Comparison of ENCODE assay signal across 8 cellular contexts in the genomic region with DNA sequence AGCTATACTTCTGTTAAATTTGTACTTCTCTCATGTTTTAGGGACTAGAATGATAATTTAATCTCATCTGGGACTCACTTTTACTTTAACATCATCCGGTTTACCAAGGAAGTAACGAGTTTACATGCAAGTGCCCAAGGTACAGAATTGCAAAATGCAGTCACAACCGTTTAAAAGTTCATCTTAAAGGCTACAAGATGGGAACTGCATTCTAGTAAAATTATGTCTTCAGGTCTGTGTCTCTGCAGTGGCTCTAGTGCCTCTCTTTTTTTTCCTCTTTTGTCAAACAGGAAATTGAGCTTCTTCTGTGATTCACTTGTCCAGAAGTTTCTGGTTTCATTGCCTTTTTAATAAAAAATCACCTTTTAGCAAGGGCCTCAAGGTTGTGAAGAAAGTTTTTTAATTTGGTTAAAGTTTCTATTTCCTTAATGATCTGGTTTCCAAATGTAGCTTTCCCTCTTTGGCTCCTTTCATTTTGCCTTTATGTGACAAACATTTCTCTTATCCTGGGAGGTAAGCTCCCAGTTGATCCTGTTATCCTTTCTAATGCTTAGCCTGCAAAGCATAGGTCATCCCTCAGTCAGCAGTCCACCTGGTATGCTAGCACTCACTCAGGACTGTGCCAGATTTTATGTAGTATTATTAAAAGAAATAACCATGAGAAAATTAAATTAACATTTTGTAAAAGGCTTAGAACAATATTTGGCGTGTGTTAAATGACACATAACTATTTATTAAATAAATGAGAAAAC. TPM values are rescaled to one million over a fixed set of nuclear protein-coding genes. Genes with fewer than 3 reads are reported as not detected.
DNase-seq lines count a peak whose midpoint lies in the region; ATAC-seq, FAIRE-seq and TF ChIP-seq lines count a peak whose summit lies in the region.

No MANE protein-coding gene starts in this region.

- peak overlapping the region; percentile 92 for H3K9ac ChIP-seq in mesendoderm (ENCODE audit: low read length)

- TF ChIP-seq CTCF in BJ (IDR thresholded peaks at IDR 0.05; ENCODE audit: insufficient read depth, low read depth, low read length) (no peak), astrocyte of the spinal cord (IDR thresholded peaks at IDR 0.05; ENCODE audit: low read depth, low read length) (no peak), GM10266 (IDR thresholded peaks at IDR 0.05; ENCODE audit: control insufficient read depth, insufficient read depth, low read depth, missing control alignments) (no peak)

- H3K56ac ChIP-seq in mesendoderm (ENCODE audit: low read length) = peak overlapping the region; percentile 62

- no peak overlapping the region for H3K23ac ChIP-seq in mesendoderm (ENCODE audit: low read length)

- H3K27me3 ChIP-seq in BJ (ENCODE audit: control insufficient read depth, insufficient read depth, low read length) (no peaks in the 10 kb centered on the region), mesendoderm (ENCODE audit: insufficient read depth, low read length, poor library complexity) (no peaks in the 10 kb centered on the region)

- no peak overlapping the region for H4K8ac ChIP-seq in mesendoderm (ENCODE audit: low read depth, low read length)

- WGBS in mesendoderm (ENCODE audit: extremely low coverage, insufficient coverage, low lambda C conversion rate) = no CpG with 5 or more reads among the region's 4 CpGs

- CTCF ChIA-PET in BJ (lab: Yijun Ruan, JAX) = interaction anchor here (1.0 to 3.0 kb wide), 3 partner anchors 16 to 33 kb away, joined by 3 to 8 read pairs (median 4); no protein-coding TSS in a partner anchor

- H3K4me3 ChIP-seq in BJ (ENCODE audit: low read depth, low read length) (peak overlapping the region; percentile 99), astrocyte of the spinal cord (ENCODE audit: low read depth, low read length) (peak overlapping the region; percentile 86), mesendoderm (ENCODE audit: low read length) (peak overlapping the region; percentile 26)
- H3K4me3 ChIP-seq in Jurkat, Clone E6-1 (ENCODE audit: low read length) = peak overlapping the region; percentile 77

- H2BK120ac ChIP-seq in mesendoderm (ENCODE audit: low read depth, low read length) = no peak overlapping the region

- no peak overlapping the region for H4K5ac ChIP-seq in mesendoderm (ENCODE audit: low read length)

- H3K18ac ChIP-seq in mesendoderm (ENCODE audit: low read length) = no peak overlapping the region

- peak overlapping the region; percentile 52 for H3K4me2 ChIP-seq in mesendoderm (ENCODE audit: low read length)

- in situ Hi-C loops in astrocyte of the spinal cord (cut with HindIII; ENCODE audit: low sequenced_read_pairs) = no loop called here

- H2BK5ac ChIP-seq in mesendoderm (ENCODE audit: low read length) = no peak overlapping the region

- H2BK15ac ChIP-seq in mesendoderm (replicated peaks; ENCODE audit: low read depth) = no peak overlapping the region

- no peak for ATAC-seq in HG03280 (IDR thresholded peaks at IDR 0.05; ENCODE audit: unreplicated experiment)

- no peak overlapping the region for H2AK5ac ChIP-seq in mesendoderm (ENCODE audit: low read length)

- POLR2A ChIA-PET in BJ (lab: Charles Lee) = interaction anchor here (0.7 to 2.1 kb wide), 3 partner anchors 8 to 24 kb away, joined by 3 to 17 read pairs (median 7); no protein-coding TSS in a partner anchor

- H3K79me1 ChIP-seq in mesendoderm (ENCODE audit: low read length) = peaks cover 2% of the 10 kb centered on the region

- no peak for FAIRE-seq in frontal cortex (lab: Jason Lieb, UNC)

- no peak for DNase-seq in BJ (ENCODE audit: low read depth)
- peak; percentile 18 for DNase-seq in Jurkat, Clone E6-1 (ENCODE audit: low read depth, low spot score)
- DNase-seq in astrocyte of the spinal cord (ENCODE audit: low read depth, low spot score) = no peak
- DNase-seq in mesendoderm = peak; percentile 40
- no peak for DNase-seq in nucleus accumbens (lab: John Stamatoyannopoulos, UW)
- no peak for DNase-seq in GM10266 (ENCODE audit: extremely low spot score)
- DNase-seq in frontal cortex (ENCODE audit: low spot score in 2 of 2) = no peak

- H3K36me3 ChIP-seq in BJ (ENCODE audit: control insufficient read depth, insufficient read depth, low read length) = no peaks in the 10 kb centered on the region
- H3K36me3 ChIP-seq in mesendoderm (ENCODE audit: control insufficient read depth, insufficient read depth, low read length) = no peaks in the 10 kb centered on the region

- peaks cover 38% of the 10 kb centered on the region for H3K79me2 ChIP-seq in mesendoderm (ENCODE audit: control insufficient read depth, insufficient read depth, low read length)

- H3K27ac ChIP-seq in mesendoderm (ENCODE audit: low read depth, low read length) = no peak overlapping the region

- no peak overlapping the region for H3K4ac ChIP-seq in mesendoderm (ENCODE audit: low read depth, low read length)

- H3K4me1 ChIP-seq in mesendoderm (ENCODE audit: control insufficient read depth, low read depth, low read length) = peaks cover 5% of the 10 kb centered on the region

RNA-seq across cellular contexts. Expression of a gene that starts 2.4 kb away (rescaled TPM):
- 132 and 372 TPM in 2 replicates for polyA plus RNA-seq in BJ (2011; rRNA removed)
- polyA minus RNA-seq in BJ (2011; rRNA and poly(A)+ RNA removed) = 342 and 344 TPM in 2 replicates
- 29.5 TPM for polyA plus RNA-seq in Jurkat, Clone E6-1 (2012; ENCODE audit: insufficient read depth, insufficient read length)
- 41.6 TPM for polyA plus RNA-seq in mesendoderm (2013, experiment 1 of 2)
- 41.3 TPM for polyA plus RNA-seq in mesendoderm (2013, experiment 2 of 2)
- total RNA-seq in frontal cortex = 192 TPM

Comparison
In these comparisons a context has a peak if more than half of its experiments do, and no peak if none do; other contexts are left out.
1. DNase-seq: peak in Jurkat, Clone E6-1 (single experiment) and mesendoderm (single experiment); none in BJ (single experiment), astrocyte of the spinal cord (single experiment), nucleus accumbens (0 of 56), GM10266 (single experiment) and frontal cortex (0 of 2).
2. H3K4me3 ChIP-seq: peak in every context shown above with its lines; median percentile 99 in BJ; 86 in astrocyte of the spinal cord; 77 in Jurkat, Clone E6-1; 26 in mesendoderm.